ENCODE assay signal across 1 cellular context in the genomic region with DNA sequence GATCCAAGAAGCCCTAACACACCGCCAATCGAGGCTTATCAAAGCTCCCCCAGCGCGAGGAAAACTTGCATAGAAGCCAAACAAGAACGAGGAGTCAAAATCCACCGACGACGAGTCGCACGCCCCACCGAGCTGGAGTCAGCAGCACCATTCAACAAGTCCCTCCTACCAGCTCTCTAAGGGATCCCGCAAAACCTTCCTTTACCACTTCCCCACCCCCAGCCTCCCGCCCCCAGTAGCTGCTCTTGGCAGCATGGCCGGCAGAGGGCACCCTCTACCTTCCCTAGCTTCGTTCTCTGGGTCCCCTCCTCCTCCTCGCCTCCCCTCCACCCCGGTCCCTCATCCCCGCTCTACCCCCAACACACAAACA.
TF ChIP-seq lines count a peak whose summit lies in the region.

No MANE protein-coding gene starts in this region.

TF ChIP-seq in GM12878, 131 proteins besides CTCF, POLR2A, EP300 and RAD21:
- TF ChIP-seq NBN (IDR thresholded peaks at IDR 0.05): 0 out of 2 replicates have a peak, but pooled peaks have one; percentile 39
- TF ChIP-seq, protein P1, sequence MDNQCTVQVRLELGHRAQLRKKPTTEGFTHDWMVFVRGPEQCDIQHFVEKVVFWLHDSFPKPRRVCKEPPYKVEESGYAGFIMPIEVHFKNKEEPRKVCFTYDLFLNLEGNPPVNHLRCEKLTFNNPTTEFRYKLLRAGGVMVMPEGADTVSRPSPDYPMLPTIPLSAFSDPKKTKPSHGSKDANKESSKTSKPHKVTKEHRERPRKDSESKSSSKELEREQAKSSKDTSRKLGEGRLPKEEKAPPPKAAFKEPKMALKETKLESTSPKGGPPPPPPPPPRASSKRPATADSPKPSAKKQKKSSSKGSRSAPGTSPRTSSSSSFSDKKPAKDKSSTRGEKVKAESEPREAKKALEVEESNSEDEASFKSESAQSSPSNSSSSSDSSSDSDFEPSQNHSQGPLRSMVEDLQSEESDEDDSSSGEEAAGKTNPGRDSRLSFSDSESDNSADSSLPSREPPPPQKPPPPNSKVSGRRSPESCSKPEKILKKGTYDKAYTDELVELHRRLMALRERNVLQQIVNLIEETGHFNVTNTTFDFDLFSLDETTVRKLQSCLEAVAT (IDR thresholded peaks at IDR 0.05): 0 out of 2 replicates have a peak, but pooled peaks have one; percentile 21
- TF ChIP-seq, protein P2, sequence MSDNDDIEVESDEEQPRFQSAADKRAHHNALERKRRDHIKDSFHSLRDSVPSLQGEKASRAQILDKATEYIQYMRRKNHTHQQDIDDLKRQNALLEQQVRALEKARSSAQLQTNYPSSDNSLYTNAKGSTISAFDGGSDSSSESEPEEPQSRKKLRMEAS (IDR thresholded peaks at IDR 0.05; ENCODE audit: low read depth, low read length): no peak
- 0 out of 2 replicates have a peak, but pooled peaks have one; percentile 44 for TF ChIP-seq YY1 (IDR thresholded peaks at IDR 0.05; ENCODE audit: low read depth, low read length)
- peak; percentile 80 for TF ChIP-seq SMC3 (IDR thresholded peaks at IDR 0.05; ENCODE audit: borderline replicate concordance, low read length)
- TF ChIP-seq ASH2L (IDR thresholded peaks at IDR 0.05; ENCODE audit: borderline replicate concordance, low read depth): no peak
- no peak for TF ChIP-seq RFX5 (IDR thresholded peaks at IDR 0.05; ENCODE audit: low read depth, low read length)
- TF ChIP-seq ZNF274 (IDR thresholded peaks at IDR 0.05; ENCODE audit: insufficient read depth, insufficient read length): no peak
- TF ChIP-seq CHD1 (IDR thresholded peaks at IDR 0.05; ENCODE audit: low read depth, low read length): no peak
- no peak for TF ChIP-seq TCF12 (IDR thresholded peaks at IDR 0.05; ENCODE audit: low read depth, low read length)
- no peak for TF ChIP-seq JUND (IDR thresholded peaks at IDR 0.05; ENCODE audit: low read depth, low read length)
- no peak for TF ChIP-seq PAX8 (IDR thresholded peaks at IDR 0.05)
- no peak for TF ChIP-seq BMI1 (IDR thresholded peaks at IDR 0.05; ENCODE audit: borderline replicate concordance)
- peak; percentile 69 for TF ChIP-seq CHD2 (IDR thresholded peaks at IDR 0.05; ENCODE audit: borderline replicate concordance, low read depth, low read length)
- TF ChIP-seq, protein P3, sequence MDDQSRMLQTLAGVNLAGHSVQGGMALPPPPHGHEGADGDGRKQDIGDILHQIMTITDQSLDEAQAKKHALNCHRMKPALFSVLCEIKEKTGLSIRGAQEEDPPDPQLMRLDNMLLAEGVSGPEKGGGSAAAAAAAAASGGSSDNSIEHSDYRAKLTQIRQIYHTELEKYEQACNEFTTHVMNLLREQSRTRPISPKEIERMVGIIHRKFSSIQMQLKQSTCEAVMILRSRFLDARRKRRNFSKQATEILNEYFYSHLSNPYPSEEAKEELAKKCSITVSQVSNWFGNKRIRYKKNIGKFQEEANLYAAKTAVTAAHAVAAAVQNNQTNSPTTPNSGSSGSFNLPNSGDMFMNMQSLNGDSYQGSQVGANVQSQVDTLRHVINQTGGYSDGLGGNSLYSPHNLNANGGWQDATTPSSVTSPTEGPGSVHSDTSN (IDR thresholded peaks at IDR 0.05; ENCODE audit: insufficient replicate concordance, low read depth, low read length): no peak
- no peak for TF ChIP-seq HDAC6 (IDR thresholded peaks at IDR 0.05; ENCODE audit: unreplicated experiment)
- TF ChIP-seq GATAD2B (conservative IDR thresholded peaks at IDR 0.05; ENCODE audit: low read depth): no peak
- 0 out of 3 replicates have a peak, but pooled peaks of 1 of the 2 experiments have one; percentile 62 for TF ChIP-seq EGR1 (IDR thresholded peaks at IDR 0.05; ENCODE audit: borderline replicate concordance in 1 of 2, low read depth in 2 of 2, low read length in 2 of 2)
- no peak for TF ChIP-seq CHD4 (IDR thresholded peaks at IDR 0.05)
- no peak for TF ChIP-seq SIN3A (IDR thresholded peaks at IDR 0.05; ENCODE audit: low read depth, low read length)
- TF ChIP-seq IKZF1 (conservative IDR thresholded peaks at IDR 0.05): no peak
